1 cellular context compared by ENCODE assay signal in genomic region chr5:142119051-142119625, GRCh38.
TF ChIP-seq lines count a peak whose summit lies in the region.

No MANE protein-coding gene starts in this region.

TF ChIP-seq in SK-N-SH, 30 proteins besides CTCF, POLR2A, EP300 and RAD21 (continued from another document):
- TF ChIP-seq POLR2AphosphoS5 (IDR thresholded peaks at IDR 0.05; ENCODE audit: low read depth, low read length) (no peak), FOXJ3 (CRISPR knock-in tag; IDR thresholded peaks at IDR 0.05) (no peak), TEAD4 (IDR thresholded peaks at IDR 0.05; ENCODE audit: borderline replicate concordance, insufficient read depth) (no peak), TAF1 (IDR thresholded peaks at IDR 0.05; ENCODE audit: borderline replicate concordance, low read depth, low read length) (no peak), RXRA (IDR thresholded peaks at IDR 0.05; ENCODE audit: borderline replicate concordance, low read depth) (no peak), IRF3 (IDR thresholded peaks at IDR 0.05; ENCODE audit: low read depth, low read length) (no peak), USF1 (IDR thresholded peaks at IDR 0.05; ENCODE audit: borderline replicate concordance, low read depth) (no peak), EZH2phosphoT487 (IDR thresholded peaks at IDR 0.05; ENCODE audit: borderline replicate concordance, low read depth) (no peak), ELF1 (IDR thresholded peaks at IDR 0.05) (no peak), SIN3A (IDR thresholded peaks at IDR 0.05; ENCODE audit: borderline replicate concordance, low read depth, low read length) (no peak)
